Comparison of ENCODE assay signal across 20 cellular contexts in the genomic region with DNA sequence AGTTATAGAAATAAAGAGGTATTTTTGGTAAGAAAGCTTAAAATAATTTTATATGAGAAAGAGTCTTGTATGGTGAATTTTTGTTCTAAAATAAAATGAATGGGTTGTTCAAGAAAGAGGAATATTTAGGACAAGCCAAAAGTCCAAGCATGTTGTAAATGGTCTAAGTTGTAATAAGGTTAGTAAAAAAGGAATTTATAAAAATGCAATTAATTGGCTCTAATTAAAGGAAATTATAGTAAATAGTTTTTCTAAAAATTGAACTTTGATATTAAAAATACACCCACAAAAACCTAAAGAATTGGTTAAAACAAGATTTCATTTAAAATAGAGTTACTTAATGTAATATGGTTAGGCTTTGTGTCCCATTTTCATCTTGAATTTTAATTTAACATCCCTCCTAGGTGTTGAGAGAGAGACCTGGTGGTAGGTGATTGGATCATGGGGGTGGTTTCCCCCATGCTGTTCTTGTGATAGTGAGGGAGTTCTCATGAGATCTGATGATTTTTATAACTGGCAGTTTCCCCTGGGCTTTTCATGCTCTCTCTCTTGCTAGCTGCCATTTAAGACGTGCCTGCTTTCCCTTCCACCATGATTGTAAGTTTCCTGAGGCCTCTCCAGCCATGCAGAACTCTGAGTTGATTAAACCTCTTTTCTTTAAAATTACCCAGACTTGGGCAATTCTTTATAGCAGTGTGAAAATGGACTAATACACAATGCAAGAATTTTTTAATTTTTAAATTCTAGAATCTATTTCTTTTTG. TPM values are rescaled to one million over a fixed set of nuclear protein-coding genes. Genes with fewer than 3 reads are reported as not detected.
DNase-seq lines count a peak whose midpoint lies in the region; ATAC-seq, FAIRE-seq and TF ChIP-seq lines count a peak whose summit lies in the region.
"Had no signal": no experiment of that assay in that cellular context is flagged by ENCODE, and none has a peak within 500 bp of the region (broad histone marks: within the 10 kb centered on the region; RNA-seq: fewer than 3 reads in every experiment).

No MANE protein-coding gene starts in this region.

- H3K36me3 Mint-ChIP-seq in activated T-cell treated with anti-CD3 and anti-CD28 coated beads, Interleukin-2, amount 50 U/mL, for 24 hours (ENCODE audit: low read depth): no peaks in the 10 kb centered on the region
- H3K36me3 Mint-ChIP-seq: CD14-positive monocyte; CD4-positive, alpha-beta memory T cell had no signal

- in situ Hi-C loops in HepG2 (cut with HindIII; ENCODE audit: extremely low pct_ligation_motif_present, low pct_unique_long_range_greater_than_20kb): no loop called here

- H3K9me2 ChIP-seq in HCT116 (ENCODE audit: insufficient read depth): no peaks in the 10 kb centered on the region

- BruUV-seq in HCT116 (replicated peaks; lab: Mats Ljungman, UMichigan) (no TSS peak), HepG2 (replicated peaks; lab: Mats Ljungman, UMichigan) (no TSS peak)

- H3K4me2 ChIP-seq in HCT116 (ENCODE audit: low read length) (no peak overlapping the region), HepG2 (ENCODE audit: low read depth, low read length) (no peak overlapping the region)
- H3K4me2 ChIP-seq: BLaER1 had no signal

- WGBS in HepG2 (ENCODE audit: low lambda C conversion rate): 2% methylated on average over 1 of the region's 1 CpG

- POLR2A ChIA-PET in HCT116 (lab: Charles Lee): no interaction called here
- POLR2A ChIA-PET in HepG2 (lab: Yijun Ruan, JAX): no interaction called here

- DNase-seq in DMS 273 (lab: John Stamatoyannopoulos, UW; ENCODE audit: unreplicated experiment): peak; percentile 22
- no peak for DNase-seq in DMS 273 treated with DMSO at 0.1 percent for 48 hours (lab: John Stamatoyannopoulos, UW)
- DNase-seq in HCT116 (ENCODE audit: low read depth, low spot score): peak; percentile 15
- no peak for DNase-seq in HepG2 (ENCODE audit: low spot score)
- DNase-seq in MG63: no peak
- no peak for DNase-seq in activated T-cell treated with anti-CD3 and anti-CD28 coated beads, Interleukin-2, amount 50 U/mL, for 24 hours
- DNase-seq: CD4-positive, alpha-beta memory T cell; DMS79; GDM1; H9 had no signal

- H3K27ac Mint-ChIP-seq in activated T-cell treated with anti-CD3 and anti-CD28 coated beads, Interleukin-2, amount 50 U/mL, for 24 hours: no peak overlapping the region
- H3K27ac Mint-ChIP-seq: CD14-positive monocyte; CD4-positive, alpha-beta memory T cell; H9 had no signal

- H3K9me3 ChIP-seq in HCT116 (ENCODE audit: control insufficient read depth in 1 of 2, insufficient read depth in 1 of 2, low read depth in 1 of 2, low read length in 2 of 2) (peaks cover 12 to 13% of the 10 kb centered on the region in 2 experiments; a peak in 2 of 4 replicates), HepG2 (ENCODE audit: low read length) (peaks cover 22% of the 10 kb centered on the region), MG63 (peaks cover 3% of the 10 kb centered on the region)

- H3K4me1 ChIP-seq in HCT116 (ENCODE audit: control insufficient read depth in 1 of 2, insufficient read depth in 2 of 2, low read length in 2 of 2) (no peaks in the 10 kb centered on the region), HepG2 (ENCODE audit: insufficient read depth, low read length) (no peaks in the 10 kb centered on the region)
- H3K4me1 ChIP-seq: BLaER1 had no signal

- TF ChIP-seq CTCF in HCT116 (IDR thresholded peaks at IDR 0.05 in 2 of 3, conservative IDR thresholded peaks at IDR 0.05 in 1 of 3; ENCODE audit: borderline replicate concordance in 1 of 3, insufficient read depth in 1 of 3, low read depth in 2 of 3, low read length in 2 of 3) (no peak), HepG2 (CRISPR knock-in tag; IDR thresholded peaks at IDR 0.05) (no peak)

- H3K4me1 Mint-ChIP-seq in activated T-cell treated with anti-CD3 and anti-CD28 coated beads, Interleukin-2, amount 50 U/mL, for 24 hours (ENCODE audit: low read depth): no peaks in the 10 kb centered on the region
- H3K4me1 Mint-ChIP-seq: CD14-positive monocyte; CD4-positive, alpha-beta memory T cell had no signal

- intact Hi-C loops in HCT116 (cut with micrococcal nuclease) (no loop called here), HepG2 (cut with micrococcal nuclease; ENCODE audit: unreplicated experiment) (no loop called here)

- ATAC-seq in HCT116: no peak
- no peak for ATAC-seq in HepG2
- no peak for ATAC-seq in GM18861 (IDR thresholded peaks at IDR 0.05; ENCODE audit: unreplicated experiment)

- RAD21 ChIA-PET in HCT116 (lab: Charles Lee; ENCODE audit: low non-redundant PET in 1 of 2, low total read pairs in 2 of 2, uncharacterized antibody in 2 of 2, unreplicated experiment in 2 of 2): no interaction called here

- H3K27ac ChIP-seq in HCT116 (ENCODE audit: low read depth, low read length) (no peak overlapping the region), HepG2 (ENCODE audit: extremely low read length, insufficient read depth, low read length) (no peak overlapping the region)
- H3K27ac ChIP-seq: 22Rv1, BLaER1 had no signal

- peaks cover 30% of the 10 kb centered on the region for H3K27me3 Mint-ChIP-seq in activated T-cell treated with anti-CD3 and anti-CD28 coated beads, Interleukin-2, amount 50 U/mL, for 24 hours

- H3K36me3 ChIP-seq in HCT116 (ENCODE audit: control insufficient read depth in 1 of 2, insufficient read depth in 2 of 2, low read length in 2 of 2) (no peaks in the 10 kb centered on the region), HepG2 (replicated peaks in 1 of 2; ENCODE audit: control insufficient read depth in 1 of 2, insufficient read depth in 2 of 2, low read length in 2 of 2) (no peaks in the 10 kb centered on the region), MG63 (no peaks in the 10 kb centered on the region)
- H3K36me3 ChIP-seq: BLaER1 had no signal

- H2AFZ ChIP-seq in HCT116 (ENCODE audit: low read depth, low read length, poor library complexity, severe bottlenecking) (no peak overlapping the region), HepG2 (ENCODE audit: low read length) (no peak overlapping the region)

- no peaks in the 10 kb centered on the region for H3K9me3 Mint-ChIP-seq in activated T-cell treated with anti-CD3 and anti-CD28 coated beads, Interleukin-2, amount 50 U/mL, for 24 hours

- CTCF ChIA-PET in HCT116 (lab: Charles Lee): interaction anchor here (1.8 kb wide), 1 partner anchor 21 kb away, joined by 4 read pairs; no protein-coding TSS in a partner anchor
- CTCF ChIA-PET in HepG2 (lab: Yijun Ruan, JAX; ENCODE audit: low intra/inter-chr PET ratio, low total read pairs): no interaction called here

- TF ChIP-seq POLR2A in HCT116 (IDR thresholded peaks at IDR 0.05; ENCODE audit: borderline replicate concordance, extremely low read depth, insufficient read depth, insufficient read length) (no peak), HepG2 (IDR thresholded peaks at IDR 0.05; ENCODE audit: insufficient read depth in 1 of 2, low read depth in 2 of 2, low read length in 2 of 2) (no peak)

- no peak overlapping the region for H3K4me3 ChIP-seq in HCT116 (replicated peaks in 1 of 2; ENCODE audit: low read depth in 1 of 2, low read length in 2 of 2)
- H3K4me3 ChIP-seq in HepG2 (replicated peaks in 1 of 3; ENCODE audit: insufficient read depth in 1 of 3, low read depth in 2 of 3, low read length in 3 of 3): no peak overlapping the region
- no peak overlapping the region for H3K4me3 ChIP-seq in MG63
- H3K4me3 ChIP-seq: BLaER1 had no signal

- TF ChIP-seq RAD21 in HCT116 (IDR thresholded peaks at IDR 0.05; ENCODE audit: low read depth) (no peak), HepG2 (CRISPR knock-in tag; IDR thresholded peaks at IDR 0.05) (no peak)

- FAIRE-seq in TTC549 (lab: Jason Lieb, UNC) (peak; percentile 65), HepG2 (lab: Jason Lieb, UNC) (no peak)
- FAIRE-seq: H1 had no signal

- H3K9ac ChIP-seq in HCT116 (ENCODE audit: low read length) (no peak overlapping the region), HepG2 (ENCODE audit: insufficient read depth, low read depth, low read length) (no peak overlapping the region)
- H3K9ac ChIP-seq: BLaER1 had no signal

- no peak overlapping the region for H3K4me3 Mint-ChIP-seq in activated T-cell treated with anti-CD3 and anti-CD28 coated beads, Interleukin-2, amount 50 U/mL, for 24 hours
- H3K4me3 Mint-ChIP-seq: CD14-positive monocyte; CD4-positive, alpha-beta memory T cell; H9 had no signal

- H3K27me3 ChIP-seq in HCT116 (ENCODE audit: insufficient read depth, low read length): no peaks in the 10 kb centered on the region
- H3K27me3 ChIP-seq in HepG2 (ENCODE audit: control insufficient read depth in 1 of 2, insufficient read depth in 2 of 2, low read length in 2 of 2): peaks cover 0 to 19% of the 10 kb centered on the region in 2 experiments; a peak in 1 of 5 replicates
- H3K27me3 ChIP-seq in MG63: no peaks in the 10 kb centered on the region
- H3K27me3 ChIP-seq: BLaER1 had no signal

- TF ChIP-seq EP300 in HepG2 (IDR thresholded peaks at IDR 0.05; ENCODE audit: low read depth in 2 of 2, low read length in 2 of 2) (no peak), HepG2 (CRISPR knock-in tag; IDR thresholded peaks at IDR 0.05; ENCODE audit: borderline replicate concordance) (no peak)

- no peaks in the 10 kb centered on the region for H4K20me1 ChIP-seq in HCT116 (ENCODE audit: insufficient read depth)
- H4K20me1 ChIP-seq in HepG2 (ENCODE audit: insufficient read depth, low read length): no peaks in the 10 kb centered on the region
- H4K20me1 ChIP-seq: BLaER1 had no signal

- H3K79me2 ChIP-seq in HCT116 (ENCODE audit: insufficient read depth, low read length) (no peaks in the 10 kb centered on the region), HepG2 (ENCODE audit: insufficient read depth, low read length) (no peaks in the 10 kb centered on the region)

RNA-seq across cellular contexts. Expression of a gene that starts 13.0 kb away (rescaled TPM):
- total RNA-seq in HCT116 (2021; ENCODE audit: unreplicated experiment) (5.9 TPM), HepG2 (2016; rRNA removed; fragmentation: Illumina TruSeq; extraction: Trizol) (0.48 and 0.95 TPM in 2 replicates)
- polyA plus RNA-seq in HCT116 (2012): 7.0 and 8.6 TPM in 2 replicates
- 0.30 TPM in 1 of 2 replicates, not detected in the other for total RNA-seq in HepG2 (2016; cell fraction: cytosol; rRNA removed; fragmentation: Illumina TruSeq; extraction: Trizol; ENCODE audit: low read depth)
- total RNA-seq in HepG2 (2016; cell fraction: insoluble cytoplasmic fraction; rRNA removed; fragmentation: Illumina TruSeq; extraction: Trizol): 0.21 and 0.91 TPM in 2 replicates
- 0.12 and 0.31 TPM in 2 replicates for total RNA-seq in HepG2 (2016; cell fraction: membrane; rRNA removed; fragmentation: Illumina TruSeq; extraction: Trizol)
- 1.2 TPM in 2 replicates for total RNA-seq in HepG2 (2016; cell fraction: nucleus; rRNA removed; fragmentation: Illumina TruSeq; extraction: Trizol)
- 1.1 and 1.8 TPM in 2 replicates for polyA plus RNA-seq in HepG2 (2011; rRNA removed)
- polyA plus RNA-seq in HepG2 (2011; cell fraction: cytosol; rRNA removed): 0.69 and 0.98 TPM in 2 replicates
- 9.4 and 11.6 TPM in 2 replicates for polyA plus RNA-seq in HepG2 (2011; cell fraction: nucleus; rRNA removed)
- polyA plus RNA-seq in HepG2 (2012): 1.7 and 2.3 TPM in 2 replicates
- 0.12 and 0.14 TPM in 2 replicates for polyA plus RNA-seq in HepG2 (2016; cell fraction: cytosol; fragmentation: Illumina TruSeq; extraction: Trizol; ENCODE audit: low read depth)
- polyA plus RNA-seq in HepG2 (2016; cell fraction: insoluble cytoplasmic fraction; fragmentation: Illumina TruSeq; extraction: Trizol; ENCODE audit: low read depth): 0.27 and 0.67 TPM in 2 replicates
- 0.16 and 0.19 TPM in 2 replicates for polyA plus RNA-seq in HepG2 (2016; cell fraction: membrane; fragmentation: Illumina TruSeq; extraction: Trizol; ENCODE audit: low read depth)
- polyA plus RNA-seq in HepG2 (2016; cell fraction: nucleus; fragmentation: Illumina TruSeq; extraction: Trizol; ENCODE audit: insufficient read depth, low read depth): 3.6 and 3.8 TPM in 2 replicates
- 3.1 TPM in 1 of 2 replicates, not detected in the other for polyA minus RNA-seq in HepG2 (2011; rRNA and poly(A)+ RNA removed; ENCODE audit: low replicate concordance)
- 0.59 and 1.5 TPM in 2 replicates for polyA minus RNA-seq in HepG2 (2011; cell fraction: cytosol; rRNA and poly(A)+ RNA removed)
- polyA minus RNA-seq in HepG2 (2011; cell fraction: nucleus; rRNA and poly(A)+ RNA removed): 0.99 and 1.9 TPM in 2 replicates
- 6.1 TPM in 1 of 2 replicates, not detected in the other for total RNA-seq in MG63 (2014; rRNA removed; shearing (Covaris generic); ENCODE audit: low replicate concordance)
- total RNA-seq: HT-29 had no signal
- polyA plus RNA-seq: CD14-positive monocyte had no signal

RNA-seq across cellular contexts. Expression of a gene that starts 18.4 kb away (rescaled TPM):
- total RNA-seq in HCT116 (2021; ENCODE audit: unreplicated experiment): 184 TPM
- polyA plus RNA-seq in HCT116 (2012): 131 and 143 TPM in 2 replicates
- total RNA-seq in HepG2 (2016; rRNA removed; fragmentation: Illumina TruSeq; extraction: Trizol): 173 and 233 TPM in 2 replicates
- 164 and 170 TPM in 2 replicates for total RNA-seq in HepG2 (2016; cell fraction: cytosol; rRNA removed; fragmentation: Illumina TruSeq; extraction: Trizol; ENCODE audit: low read depth)
- 151 and 261 TPM in 2 replicates for total RNA-seq in HepG2 (2016; cell fraction: insoluble cytoplasmic fraction; rRNA removed; fragmentation: Illumina TruSeq; extraction: Trizol)
- 240 and 258 TPM in 2 replicates for total RNA-seq in HepG2 (2016; cell fraction: membrane; rRNA removed; fragmentation: Illumina TruSeq; extraction: Trizol)
- 233 and 257 TPM in 2 replicates for total RNA-seq in HepG2 (2016; cell fraction: nucleus; rRNA removed; fragmentation: Illumina TruSeq; extraction: Trizol)
- 524 and 560 TPM in 2 replicates for polyA plus RNA-seq in HepG2 (2011; rRNA removed)
- 223 and 254 TPM in 2 replicates for polyA plus RNA-seq in HepG2 (2011; cell fraction: cytosol; rRNA removed)
- polyA plus RNA-seq in HepG2 (2011; cell fraction: nucleus; rRNA removed): 1,653 and 1,890 TPM in 2 replicates
- 250 and 273 TPM in 2 replicates for polyA plus RNA-seq in HepG2 (2012)
- 203 and 217 TPM in 2 replicates for polyA plus RNA-seq in HepG2 (2016; cell fraction: cytosol; fragmentation: Illumina TruSeq; extraction: Trizol; ENCODE audit: low read depth)
- 267 and 292 TPM in 2 replicates for polyA plus RNA-seq in HepG2 (2016; cell fraction: insoluble cytoplasmic fraction; fragmentation: Illumina TruSeq; extraction: Trizol; ENCODE audit: low read depth)
- polyA plus RNA-seq in HepG2 (2016; cell fraction: membrane; fragmentation: Illumina TruSeq; extraction: Trizol; ENCODE audit: low read depth): 282 and 307 TPM in 2 replicates
- polyA plus RNA-seq in HepG2 (2016; cell fraction: nucleus; fragmentation: Illumina TruSeq; extraction: Trizol; ENCODE audit: insufficient read depth, low read depth): 742 and 751 TPM in 2 replicates
- 87.7 and 98.1 TPM in 2 replicates for polyA minus RNA-seq in HepG2 (2011; rRNA and poly(A)+ RNA removed; ENCODE audit: low replicate concordance)
- 48.4 and 51.4 TPM in 2 replicates for polyA minus RNA-seq in HepG2 (2011; cell fraction: cytosol; rRNA and poly(A)+ RNA removed)
- polyA minus RNA-seq in HepG2 (2011; cell fraction: nucleus; rRNA and poly(A)+ RNA removed): 305 and 331 TPM in 2 replicates
- total RNA-seq in MG63 (2014; rRNA removed; shearing (Covaris generic); ENCODE audit: low replicate concordance): 48.3 and 89.9 TPM in 2 replicates

RNA-seq across cellular contexts. Expression of a gene that starts 25.3 kb away (rescaled TPM):
- total RNA-seq in HCT116 (2021; ENCODE audit: unreplicated experiment) (0.10 TPM), HepG2 (2016; rRNA removed; fragmentation: Illumina TruSeq; extraction: Trizol) (not detected in 2 replicates)
- not detected in 2 replicates for polyA plus RNA-seq in HCT116 (2012)
- not detected in 2 replicates for total RNA-seq in HepG2 (2016; cell fraction: cytosol; rRNA removed; fragmentation: Illumina TruSeq; extraction: Trizol; ENCODE audit: low read depth)
- not detected in 2 replicates for total RNA-seq in HepG2 (2016; cell fraction: insoluble cytoplasmic fraction; rRNA removed; fragmentation: Illumina TruSeq; extraction: Trizol)
- not detected in 2 replicates for total RNA-seq in HepG2 (2016; cell fraction: membrane; rRNA removed; fragmentation: Illumina TruSeq; extraction: Trizol)
- total RNA-seq in HepG2 (2016; cell fraction: nucleus; rRNA removed; fragmentation: Illumina TruSeq; extraction: Trizol): not detected in 2 replicates
- not detected in 2 replicates for polyA plus RNA-seq in HepG2 (2011; rRNA removed)
- 0.03 and 0.04 TPM in 2 replicates for polyA plus RNA-seq in HepG2 (2011; cell fraction: cytosol; rRNA removed)
- 0.05 TPM in 2 replicates for polyA plus RNA-seq in HepG2 (2011; cell fraction: nucleus; rRNA removed)
- not detected in 2 replicates for polyA plus RNA-seq in HepG2 (2012)
- not detected in 2 replicates for polyA plus RNA-seq in HepG2 (2016; cell fraction: cytosol; fragmentation: Illumina TruSeq; extraction: Trizol; ENCODE audit: low read depth)
- polyA plus RNA-seq in HepG2 (2016; cell fraction: insoluble cytoplasmic fraction; fragmentation: Illumina TruSeq; extraction: Trizol; ENCODE audit: low read depth): not detected in 2 replicates
- polyA plus RNA-seq in HepG2 (2016; cell fraction: membrane; fragmentation: Illumina TruSeq; extraction: Trizol; ENCODE audit: low read depth): not detected in 2 replicates
- not detected in 2 replicates for polyA plus RNA-seq in HepG2 (2016; cell fraction: nucleus; fragmentation: Illumina TruSeq; extraction: Trizol; ENCODE audit: insufficient read depth, low read depth)
- polyA minus RNA-seq in HepG2 (2011; rRNA and poly(A)+ RNA removed; ENCODE audit: low replicate concordance): not detected in 2 replicates
- not detected in 2 replicates for polyA minus RNA-seq in HepG2 (2011; cell fraction: cytosol; rRNA and poly(A)+ RNA removed)
- not detected in 2 replicates for polyA minus RNA-seq in HepG2 (2011; cell fraction: nucleus; rRNA and poly(A)+ RNA removed)
- total RNA-seq in MG63 (2014; rRNA removed; shearing (Covaris generic); ENCODE audit: low replicate concordance): 7.5 and 9.0 TPM in 2 replicates
- total RNA-seq: CD4-positive, alpha-beta memory T cell; HT-29 had no signal
- polyA plus RNA-seq: CD14-positive monocyte; CD4-positive, alpha-beta memory T cell had no signal

RNA-seq across cellular contexts. Expression of a gene that starts 32.9 kb away (rescaled TPM):
- not detected for total RNA-seq in HCT116 (2021; ENCODE audit: unreplicated experiment)
- polyA plus RNA-seq in HCT116 (2012): not detected in 2 replicates
- not detected in 2 replicates for total RNA-seq in HepG2 (2016; rRNA removed; fragmentation: Illumina TruSeq; extraction: Trizol)
- total RNA-seq in HepG2 (2016; cell fraction: cytosol; rRNA removed; fragmentation: Illumina TruSeq; extraction: Trizol; ENCODE audit: low read depth): not detected in 2 replicates
- total RNA-seq in HepG2 (2016; cell fraction: insoluble cytoplasmic fraction; rRNA removed; fragmentation: Illumina TruSeq; extraction: Trizol): not detected in 2 replicates
- total RNA-seq in HepG2 (2016; cell fraction: membrane; rRNA removed; fragmentation: Illumina TruSeq; extraction: Trizol): not detected in 2 replicates
- total RNA-seq in HepG2 (2016; cell fraction: nucleus; rRNA removed; fragmentation: Illumina TruSeq; extraction: Trizol): not detected in 2 replicates
- polyA plus RNA-seq in HepG2 (2011; rRNA removed): not detected in 2 replicates
- not detected in 2 replicates for polyA plus RNA-seq in HepG2 (2011; cell fraction: cytosol; rRNA removed)
- polyA plus RNA-seq in HepG2 (2011; cell fraction: nucleus; rRNA removed): not detected in 2 replicates
- polyA plus RNA-seq in HepG2 (2012): not detected in 2 replicates
- polyA plus RNA-seq in HepG2 (2016; cell fraction: cytosol; fragmentation: Illumina TruSeq; extraction: Trizol; ENCODE audit: low read depth): not detected in 2 replicates
- not detected in 2 replicates for polyA plus RNA-seq in HepG2 (2016; cell fraction: insoluble cytoplasmic fraction; fragmentation: Illumina TruSeq; extraction: Trizol; ENCODE audit: low read depth)
- polyA plus RNA-seq in HepG2 (2016; cell fraction: membrane; fragmentation: Illumina TruSeq; extraction: Trizol; ENCODE audit: low read depth): not detected in 2 replicates
- not detected in 2 replicates for polyA plus RNA-seq in HepG2 (2016; cell fraction: nucleus; fragmentation: Illumina TruSeq; extraction: Trizol; ENCODE audit: insufficient read depth, low read depth)
- not detected in 2 replicates for polyA minus RNA-seq in HepG2 (2011; rRNA and poly(A)+ RNA removed; ENCODE audit: low replicate concordance)
- polyA minus RNA-seq in HepG2 (2011; cell fraction: cytosol; rRNA and poly(A)+ RNA removed): not detected in 2 replicates
- polyA minus RNA-seq in HepG2 (2011; cell fraction: nucleus; rRNA and poly(A)+ RNA removed): not detected in 2 replicates
- not detected in 2 replicates for total RNA-seq in MG63 (2014; rRNA removed; shearing (Covaris generic); ENCODE audit: low replicate concordance)
- total RNA-seq: A673; CD4-positive, alpha-beta memory T cell; Daoy; H1; H9; HT-29 had no signal
- polyA plus RNA-seq: AG04450; CD14-positive monocyte; CD4-positive, alpha-beta memory T cell; H1 had no signal

RNA-seq across cellular contexts. Expression of a gene that starts 33.1 kb away (rescaled TPM):
- total RNA-seq in HCT116 (2021; ENCODE audit: unreplicated experiment) (25.5 TPM), HepG2 (2016; rRNA removed; fragmentation: Illumina TruSeq; extraction: Trizol) (26.6 and 28.1 TPM in 2 replicates)
- 32.9 and 34.4 TPM in 2 replicates for polyA plus RNA-seq in HCT116 (2012)
- 5.8 and 7.1 TPM in 2 replicates for total RNA-seq in HepG2 (2016; cell fraction: cytosol; rRNA removed; fragmentation: Illumina TruSeq; extraction: Trizol; ENCODE audit: low read depth)
- 23.5 and 29.8 TPM in 2 replicates for total RNA-seq in HepG2 (2016; cell fraction: insoluble cytoplasmic fraction; rRNA removed; fragmentation: Illumina TruSeq; extraction: Trizol)
- total RNA-seq in HepG2 (2016; cell fraction: membrane; rRNA removed; fragmentation: Illumina TruSeq; extraction: Trizol): 24.4 and 25.0 TPM in 2 replicates
- 38.0 and 39.0 TPM in 2 replicates for total RNA-seq in HepG2 (2016; cell fraction: nucleus; rRNA removed; fragmentation: Illumina TruSeq; extraction: Trizol)
- polyA plus RNA-seq in HepG2 (2011; rRNA removed): 49.8 and 58.5 TPM in 2 replicates
- 47.5 and 52.5 TPM in 2 replicates for polyA plus RNA-seq in HepG2 (2011; cell fraction: cytosol; rRNA removed)
- polyA plus RNA-seq in HepG2 (2011; cell fraction: nucleus; rRNA removed): 125 and 134 TPM in 2 replicates
- 58.4 and 61.4 TPM in 2 replicates for polyA plus RNA-seq in HepG2 (2012)
- 5.0 and 5.6 TPM in 2 replicates for polyA plus RNA-seq in HepG2 (2016; cell fraction: cytosol; fragmentation: Illumina TruSeq; extraction: Trizol; ENCODE audit: low read depth)
- 24.9 and 26.1 TPM in 2 replicates for polyA plus RNA-seq in HepG2 (2016; cell fraction: insoluble cytoplasmic fraction; fragmentation: Illumina TruSeq; extraction: Trizol; ENCODE audit: low read depth)
- 16.9 and 17.1 TPM in 2 replicates for polyA plus RNA-seq in HepG2 (2016; cell fraction: membrane; fragmentation: Illumina TruSeq; extraction: Trizol; ENCODE audit: low read depth)
- polyA plus RNA-seq in HepG2 (2016; cell fraction: nucleus; fragmentation: Illumina TruSeq; extraction: Trizol; ENCODE audit: insufficient read depth, low read depth): 62.1 and 68.2 TPM in 2 replicates
- 14.9 and 41.6 TPM in 2 replicates for polyA minus RNA-seq in HepG2 (2011; rRNA and poly(A)+ RNA removed; ENCODE audit: low replicate concordance)
- polyA minus RNA-seq in HepG2 (2011; cell fraction: cytosol; rRNA and poly(A)+ RNA removed): 15.1 and 17.5 TPM in 2 replicates
- 64.5 and 72.0 TPM in 2 replicates for polyA minus RNA-seq in HepG2 (2011; cell fraction: nucleus; rRNA and poly(A)+ RNA removed)
- total RNA-seq in MG63 (2014; rRNA removed; shearing (Covaris generic); ENCODE audit: low replicate concordance): 7.1 and 10.7 TPM in 2 replicates
- polyA plus RNA-seq: CD4-positive, alpha-beta memory T cell had no signal

Comparison
In these comparisons a context has a peak if more than half of its experiments do, and no peak if none do; other contexts are left out.
1. DNase-seq: peak in DMS 273 (single experiment) and HCT116 (single experiment); none in DMS 273 treated with DMSO at 0.1 percent for 48 hours (single experiment), HepG2 (single experiment), MG63 (single experiment) and activated T-cell treated with anti-CD3 and anti-CD28 coated beads, Interleukin-2, amount 50 U/mL, for 24 hours (single experiment).